ENCODE assay signal across 8 cellular contexts in the genomic region with DNA sequence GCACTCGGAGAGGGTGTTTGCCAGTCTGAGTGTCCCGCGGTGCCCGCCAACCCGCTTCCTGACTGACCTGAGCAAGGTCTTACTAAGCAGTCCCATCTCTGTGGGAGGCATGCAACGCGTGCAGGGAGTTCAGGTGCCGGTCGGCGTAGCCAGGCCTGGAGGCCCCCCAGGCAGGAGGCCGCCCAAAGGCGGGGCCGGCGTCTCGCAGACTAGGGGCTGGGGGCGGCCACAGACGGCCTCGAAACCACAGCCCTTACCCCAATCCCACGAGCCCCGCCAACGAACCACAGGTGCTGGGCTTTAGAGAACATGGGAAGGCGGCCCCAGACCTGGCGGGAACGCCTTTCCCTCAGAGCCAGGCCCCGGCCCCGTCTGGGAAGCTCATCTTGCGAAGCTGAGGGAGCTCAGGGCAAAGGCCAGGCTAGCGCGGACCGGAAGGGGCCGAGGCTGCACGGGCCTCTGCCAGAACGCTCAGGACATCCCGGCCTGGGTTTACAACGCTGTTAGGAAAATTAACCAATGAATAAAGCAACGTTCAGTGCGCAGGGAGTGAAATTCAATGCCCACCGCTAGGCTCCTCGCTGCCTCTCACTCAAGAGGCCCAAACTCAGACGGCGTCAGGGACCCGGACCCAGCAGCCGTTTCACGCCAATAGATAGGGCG. TPM values are rescaled to one million over a fixed set of nuclear protein-coding genes. Genes with fewer than 3 reads are reported as not detected.
A peak's percentile ranks its signal among the peaks of the same experiment; 100 is the strongest.
DNase-seq lines count a peak whose midpoint lies in the region; ATAC-seq and TF ChIP-seq lines count a peak whose summit lies in the region.

No MANE protein-coding gene starts in this region.

- H3K27ac ChIP-seq in A673 (ENCODE audit: low read depth, low read length, poor library complexity, severe bottlenecking) (peak overlapping the region; percentile 97), lung (ENCODE audit: low read depth in 1 of 2, low read length in 1 of 2) (peak overlapping the region; percentile 96 to 98)

- H3K4me1 ChIP-seq in A673 (ENCODE audit: insufficient read depth, low read length, poor library complexity, severe bottlenecking) = peaks cover 50% of the 10 kb centered on the region
- H3K4me1 ChIP-seq in lung (ENCODE audit: control insufficient read depth in 2 of 2, insufficient read depth in 2 of 2, low read length in 2 of 2) = peaks cover 17% of the 10 kb centered on the region in 2 donors

- H3K4me3 ChIP-seq in A673 (ENCODE audit: low read depth, low read length, poor library complexity, severe bottlenecking) (peak overlapping the region; percentile 60), choroid plexus epithelial cell (ENCODE audit: low read depth, low read length) (peak overlapping the region; percentile 70), lung (peak overlapping the region; percentile 67)

- CTCF ChIA-PET in A673 (lab: Charles Lee) = interaction anchor here (0.7 to 2.0 kb wide), 5 partner anchors 10 to 136 kb away, joined by 3 to 10 read pairs (median 5); partner anchors contain the start of gene RNF215

- H3K9me3 ChIP-seq in A673 (ENCODE audit: low read depth, low read length, poor library complexity, severe bottlenecking) = no peaks in the 10 kb centered on the region
- H3K9me3 ChIP-seq in lung (ENCODE audit: control insufficient read depth in 2 of 2, insufficient read depth in 1 of 2, low read length in 1 of 2) = no peaks in the 10 kb centered on the region

- H3K4me1 Mint-ChIP-seq in stimulated activated effector memory CD8-positive, alpha-beta T cell treated with anti-CD3 and anti-CD28 coated beads, Interleukin-12 subunit alpha, Interleukin-12 subunit beta, amount 100 ng/mL, for 72 hours = peaks cover 69% of the 10 kb centered on the region

- H3K36me3 ChIP-seq in A673 (ENCODE audit: insufficient read depth, low read length, poor library complexity, severe bottlenecking) (peaks cover 26% of the 10 kb centered on the region), lung (ENCODE audit: control insufficient read depth in 2 of 2, insufficient read depth in 2 of 2, low read length in 2 of 2) (peaks cover 0 to 5% of the 10 kb centered on the region in 2 donors)

- DNase-seq in A673 (ENCODE audit: low spot score) (no peak), T-helper 9 cell (peak; percentile 24), choroid plexus epithelial cell (ENCODE audit: low read depth) (peak; percentile 84), lung (ENCODE audit: low spot score) (peak; percentile 66), A172 (ENCODE audit: low spot score) (no peak)
- DNase-seq in stimulated activated effector memory CD8-positive, alpha-beta T cell treated with anti-CD3 and anti-CD28 coated beads, Interleukin-12 subunit alpha, Interleukin-12 subunit beta, amount 100 ng/mL, for 72 hours (ENCODE audit: low spot score in 2 of 2) = peak in 1 of 2 donors; percentile 45

- BruUV-seq in A673 (replicated peaks; lab: Mats Ljungman, UMichigan) = no TSS peak

- no peaks in the 10 kb centered on the region for H3K9me3 Mint-ChIP-seq in stimulated activated effector memory CD8-positive, alpha-beta T cell treated with anti-CD3 and anti-CD28 coated beads, Interleukin-12 subunit alpha, Interleukin-12 subunit beta, amount 100 ng/mL, for 72 hours

- 0% methylated on average over 45 of the region's 45 CpGs for WGBS in lung, 2 donors

- peak; percentile 86 for TF ChIP-seq POLR2A in GM19193 (IDR thresholded peaks at IDR 0.05; ENCODE audit: extremely low read depth, insufficient read depth, insufficient read length)

- peak overlapping the region; percentile 98 for H3K27ac Mint-ChIP-seq in stimulated activated effector memory CD8-positive, alpha-beta T cell treated with anti-CD3 and anti-CD28 coated beads, Interleukin-12 subunit alpha, Interleukin-12 subunit beta, amount 100 ng/mL, for 72 hours

- H3K4me3 Mint-ChIP-seq in stimulated activated effector memory CD8-positive, alpha-beta T cell treated with anti-CD3 and anti-CD28 coated beads, Interleukin-12 subunit alpha, Interleukin-12 subunit beta, amount 100 ng/mL, for 72 hours = peak overlapping the region; percentile 91

- POLR2A ChIA-PET in A673 (lab: Charles Lee; ENCODE audit: low non-redundant PET) = interaction anchor here (0.5 to 0.9 kb wide), 4 partner anchors 9 to 19 kb away, joined by 3 to 6 read pairs (median 3); no protein-coding TSS in a partner anchor

- TF ChIP-seq CTCF in A673 (conservative IDR thresholded peaks at IDR 0.05; ENCODE audit: low read depth, low read length) (no peak), choroid plexus epithelial cell (conservative IDR thresholded peaks at IDR 0.05; ENCODE audit: low read depth, low read length) (peak; percentile 17), lung (IDR thresholded peaks at IDR 0.05; ENCODE audit: control extremely low read depth, extremely low read depth) (no peak)

- ATAC-seq in HG03354 (IDR thresholded peaks at IDR 0.05; ENCODE audit: poor library complexity, severe bottlenecking, unreplicated experiment) (peak; percentile 35), lung (ENCODE audit: insufficient read depth, low FRiP score) (peak; percentile 36)
- peak; percentile 63 for ATAC-seq in stimulated activated effector memory CD8-positive, alpha-beta T cell treated with anti-CD3 and anti-CD28 coated beads, Interleukin-12 subunit alpha, Interleukin-12 subunit beta, amount 100 ng/mL, for 72 hours

- H3K36me3 Mint-ChIP-seq in stimulated activated effector memory CD8-positive, alpha-beta T cell treated with anti-CD3 and anti-CD28 coated beads, Interleukin-12 subunit alpha, Interleukin-12 subunit beta, amount 100 ng/mL, for 72 hours = peaks cover 79% of the 10 kb centered on the region

- intact Hi-C loops in A673 (cut with micrococcal nuclease; ENCODE audit: unreplicated experiment) = loop anchor here (5.0 kb wide), 1 partner anchor 136 kb away; the partner anchor contains the start of gene CASTOR1

- H3K27me3 ChIP-seq in A673 (replicated peaks; ENCODE audit: insufficient read depth, low read depth, low read length, poor library complexity) = no peaks in the 10 kb centered on the region
- H3K27me3 ChIP-seq in lung (ENCODE audit: control insufficient read depth, insufficient read depth) = no peaks in the 10 kb centered on the region

RNA-seq across cellular contexts. Expression of gene MTFP1, which starts 2.1 kb away (rescaled TPM):
- 82.6 and 86.9 TPM in 2 replicates for total RNA-seq in A673 (2021)
- 10 to 100 TPM in 1 of 2 donors, 1 to 10 TPM in 1; 1.8 to 21.0 TPM for total RNA-seq in lung
- 10 to 100 TPM; 30.0 to 40.0 TPM for polyA plus RNA-seq in lung
- total RNA-seq in A172 (2014; rRNA removed; shearing (Covaris generic)) = 16.6 and 17.1 TPM in 2 replicates

RNA-seq across cellular contexts. Expression of gene SEC14L2, which starts 26.6 kb away (rescaled TPM):
- total RNA-seq in A673 (2021) (14.4 and 19.4 TPM in 2 replicates), lung (10 to 100 TPM in 1 of 2 donors, 1 to 10 TPM in 1; 8.8 to 10.3 TPM)
- 1 to 10 TPM; 6.1 to 7.2 TPM for polyA plus RNA-seq in lung
- total RNA-seq in A172 (2014; rRNA removed; shearing (Covaris generic)) = 5.4 and 11.8 TPM in 2 replicates

RNA-seq across cellular contexts. Expression of gene RNF215, which starts 36.2 kb away (rescaled TPM):
- total RNA-seq in A673 (2021) (18.9 and 22.4 TPM in 2 replicates), lung (10 to 100 TPM in 1 of 2 donors, 1 to 10 TPM in 1; 8.5 to 19.7 TPM)
- 10 to 100 TPM in 1 of 2 donors, 1 to 10 TPM in 1; 8.9 to 10.4 TPM for polyA plus RNA-seq in lung
- total RNA-seq in A172 (2014; rRNA removed; shearing (Covaris generic)) = 9.9 and 15.6 TPM in 2 replicates

RNA-seq across cellular contexts. Expression of gene SEC14L3, which starts 48.4 kb away (rescaled TPM):
- not detected in 2 replicates for total RNA-seq in A673 (2021)
- under 1 TPM; 0.65 to 0.98 TPM for total RNA-seq in lung
- under 1 TPM; 0.17 to 0.75 TPM for polyA plus RNA-seq in lung
- total RNA-seq in A172 (2014; rRNA removed; shearing (Covaris generic)) = not detected in 2 replicates

Comparison
In these comparisons a context has a peak if more than half of its experiments do, and no peak if none do; other contexts are left out.
1. DNase-seq: peak in T-helper 9 cell (single experiment), choroid plexus epithelial cell (single experiment) and lung (single experiment); none in A673 (single experiment) and A172 (single experiment).
2. Peak in every context shown above with its lines, with median percentiles within 50 percentile points of each other: H3K4me3 ChIP-seq and ATAC-seq.